ENCODE assay signal across 9 cellular contexts in the genomic region with DNA sequence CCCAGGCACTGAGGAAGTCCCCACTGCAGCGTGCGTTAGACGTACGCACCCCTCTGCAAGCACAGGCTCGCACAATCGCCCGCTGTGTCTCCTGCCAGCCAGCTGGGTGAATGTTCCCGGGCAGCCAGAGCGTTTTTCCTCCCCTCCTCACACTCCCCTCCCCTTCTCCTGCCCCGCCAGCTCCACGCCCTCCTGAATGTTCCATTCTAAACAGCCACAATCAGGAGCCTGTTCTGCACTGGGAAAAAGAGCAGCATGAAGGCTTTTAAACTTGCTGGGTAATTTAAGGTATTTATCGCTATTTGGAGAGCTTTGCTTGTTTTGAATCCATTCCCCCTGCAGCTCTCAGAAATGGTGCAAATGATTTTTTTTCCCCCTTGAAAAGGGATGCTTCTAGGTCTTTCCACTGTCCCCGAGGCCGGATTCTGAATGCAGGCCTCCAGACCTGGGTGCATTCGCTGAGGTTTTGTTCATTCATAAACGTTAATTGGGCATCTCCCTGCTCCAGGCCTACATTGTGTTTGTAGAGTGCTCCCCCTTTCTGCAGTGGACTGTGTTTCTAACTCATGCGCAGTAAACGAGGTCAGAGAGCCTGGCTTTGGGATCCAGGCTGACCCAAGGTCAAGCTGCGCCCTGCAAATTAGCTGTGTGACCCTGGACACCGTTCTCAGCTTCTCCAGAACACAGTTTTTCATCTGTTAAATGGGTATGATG.
A peak's percentile ranks its signal among the peaks of the same experiment; 100 is the strongest.
DNase-seq lines count a peak whose midpoint lies in the region; ATAC-seq, FAIRE-seq and TF ChIP-seq lines count a peak whose summit lies in the region.
"Had no signal": no experiment of that assay in that cellular context is flagged by ENCODE, and none has a peak within 500 bp of the region (broad histone marks: within the 10 kb centered on the region; RNA-seq: fewer than 3 reads in every experiment).

No MANE protein-coding gene starts in this region.

- H3K4me3 Mint-ChIP-seq in natural killer cell treated with Interleukin-12 subunit alpha and Interleukin-12 subunit beta and Interleukin-15 and Interleukin-18, amount 100 ng/mL, for 72 hours = peak overlapping the region; percentile 74
- H3K4me3 Mint-ChIP-seq in CD8-positive, alpha-beta T cell = no peak overlapping the region

- no peak overlapping the region for H3K9ac ChIP-seq in endothelial cell of umbilical vein (replicated peaks; ENCODE audit: extremely low read depth, insufficient read depth, low read length)

- no peak for TF ChIP-seq CTCF in endothelial cell of umbilical vein (IDR thresholded peaks at IDR 0.05; ENCODE audit: extremely low read depth in 1 of 2, insufficient read depth in 1 of 2, low read depth in 1 of 2, low read length in 2 of 2)
- TF ChIP-seq CTCF in CD8-positive, alpha-beta T cell (IDR thresholded peaks at IDR 0.05) = no peak

- POLR2A ChIA-PET in endothelial cell of umbilical vein (lab: Charles Lee) = interaction anchor here (0.5 to 0.6 kb wide), 2 partner anchors 187 to 347 kb away, joined by 4 to 5 read pairs; no protein-coding TSS in a partner anchor
- POLR2A ChIA-PET in CD8-positive, alpha-beta T cell (lab: Charles Lee) = interaction anchor here (0.6 kb wide), 1 partner anchor 248 kb away, joined by 3 read pairs; no protein-coding TSS in a partner anchor

- intact Hi-C loops in endothelial cell of umbilical vein (cut with micrococcal nuclease) = loop anchor here (1.0 kb wide), 1 partner anchor 213 kb away; the partner anchor contains the start of gene CHST11
- intact Hi-C loops in CD8-positive, alpha-beta T cell (cut with DNase I, micrococcal nuclease) = no loop called here

- H2AFZ ChIP-seq in endothelial cell of umbilical vein (ENCODE audit: low read depth, low read length) = no peak overlapping the region

- FAIRE-seq in endothelial cell of umbilical vein (lab: Jason Lieb, UNC) = no peak

- H3K4me1 Mint-ChIP-seq in natural killer cell treated with Interleukin-12 subunit alpha and Interleukin-12 subunit beta and Interleukin-15 and Interleukin-18, amount 100 ng/mL, for 72 hours (ENCODE audit: low read depth in 2 of 2) = peaks cover 66 to 68% of the 10 kb centered on the region in 2 donors
- H3K4me1 Mint-ChIP-seq in CD8-positive, alpha-beta T cell (ENCODE audit: low read depth) = peaks cover 51% of the 10 kb centered on the region

- ATAC-seq in natural killer cell treated with Interleukin-12 subunit alpha and Interleukin-12 subunit beta and Interleukin-15 and Interleukin-18, amount 100 ng/mL, for 72 hours = no peak
- no peak for ATAC-seq in CD8-positive, alpha-beta T cell
- ATAC-seq in GM21619 (IDR thresholded peaks at IDR 0.05; ENCODE audit: unreplicated experiment) (no peak), GM18868 (IDR thresholded peaks at IDR 0.05; ENCODE audit: unreplicated experiment) (no peak)

- peak overlapping the region; percentile 83 to 87 for H3K27ac Mint-ChIP-seq in natural killer cell treated with Interleukin-12 subunit alpha and Interleukin-12 subunit beta and Interleukin-15 and Interleukin-18, amount 100 ng/mL, for 72 hours
- no peak overlapping the region for H3K27ac Mint-ChIP-seq in CD8-positive, alpha-beta T cell

- H3K9me3 Mint-ChIP-seq in natural killer cell treated with Interleukin-12 subunit alpha and Interleukin-12 subunit beta and Interleukin-15 and Interleukin-18, amount 100 ng/mL, for 72 hours = no peaks in the 10 kb centered on the region
- no peaks in the 10 kb centered on the region for H3K9me3 Mint-ChIP-seq in CD8-positive, alpha-beta T cell

- no peaks in the 10 kb centered on the region for H3K9me3 ChIP-seq in endothelial cell of umbilical vein (replicated peaks; ENCODE audit: control insufficient read depth, insufficient read depth, low read length)
- no peaks in the 10 kb centered on the region for H3K9me3 ChIP-seq in CD8-positive, alpha-beta T cell (ENCODE audit: low read length)
- H3K9me3 ChIP-seq: HAP-1 had no signal

- BruUV-seq in endothelial cell of umbilical vein (replicated peaks; lab: Mats Ljungman, UMichigan) = no TSS peak

- peaks cover 17% of the 10 kb centered on the region for H3K36me3 Mint-ChIP-seq in natural killer cell treated with Interleukin-12 subunit alpha and Interleukin-12 subunit beta and Interleukin-15 and Interleukin-18, amount 100 ng/mL, for 72 hours
- H3K36me3 Mint-ChIP-seq in CD8-positive, alpha-beta T cell = peaks cover 5% of the 10 kb centered on the region

- H3K4me1 ChIP-seq in endothelial cell of umbilical vein (ENCODE audit: control insufficient read depth, extremely low read depth, insufficient read depth, low read length) = peaks cover 19% of the 10 kb centered on the region
- H3K4me1 ChIP-seq in CD8-positive, alpha-beta T cell (ENCODE audit: insufficient read depth, low read length) = peaks cover 31% of the 10 kb centered on the region

- no peak overlapping the region for H3K27ac ChIP-seq in endothelial cell of umbilical vein (ENCODE audit: insufficient read depth, low read depth, low read length)
- no peak overlapping the region for H3K27ac ChIP-seq in CD8-positive, alpha-beta T cell (ENCODE audit: low read depth, low read length)

- no peaks in the 10 kb centered on the region for H3K36me3 ChIP-seq in endothelial cell of umbilical vein (ENCODE audit: control insufficient read depth in 2 of 2, extremely low read depth in 1 of 2, insufficient read depth in 2 of 2, low read length in 2 of 2)
- no peaks in the 10 kb centered on the region for H3K36me3 ChIP-seq in CD8-positive, alpha-beta T cell (ENCODE audit: insufficient read depth, low read length)
- H3K36me3 ChIP-seq: HAP-1 had no signal

- no peaks in the 10 kb centered on the region for H3K27me3 Mint-ChIP-seq in natural killer cell treated with Interleukin-12 subunit alpha and Interleukin-12 subunit beta and Interleukin-15 and Interleukin-18, amount 100 ng/mL, for 72 hours
- no peaks in the 10 kb centered on the region for H3K27me3 Mint-ChIP-seq in CD8-positive, alpha-beta T cell (ENCODE audit: low read depth)

- no peak overlapping the region for H3K4me2 ChIP-seq in endothelial cell of umbilical vein (ENCODE audit: insufficient read depth, low read length)

- H3K9me1 ChIP-seq in endothelial cell of umbilical vein (replicated peaks; ENCODE audit: control insufficient read depth, extremely low read depth, insufficient read depth, low read length) = no peaks in the 10 kb centered on the region

- no peaks in the 10 kb centered on the region for H4K20me1 ChIP-seq in endothelial cell of umbilical vein (replicated peaks; ENCODE audit: control insufficient read depth, extremely low read depth, insufficient read depth, low read length)

- DNase-seq in DMS79 treated with DMSO at 0.1 percent for 48 hours (lab: John Stamatoyannopoulos, UW) (peak; percentile 60), NCI-H526 treated with DMSO at 0.1 percent for 48 hours (lab: John Stamatoyannopoulos, UW) (peak; percentile 39), endothelial cell of umbilical vein (ENCODE audit: low read depth, low spot score) (peak; percentile 32), HuH-7.5 (ENCODE audit: low spot score) (no peak)
- peak; percentile 49 for DNase-seq in natural killer cell treated with Interleukin-12 subunit alpha and Interleukin-12 subunit beta and Interleukin-15 and Interleukin-18, amount 100 ng/mL, for 72 hours (ENCODE audit: low spot score)
- no peak for DNase-seq in CD8-positive, alpha-beta T cell

- TF ChIP-seq POLR2A in endothelial cell of umbilical vein (IDR thresholded peaks at IDR 0.05; ENCODE audit: low read depth, low read length) = no peak

- peaks cover 3% of the 10 kb centered on the region for H3K79me2 ChIP-seq in endothelial cell of umbilical vein (ENCODE audit: control insufficient read depth, insufficient read depth, low read length)

- dilution Hi-C loops in endothelial cell of umbilical vein (cut with MboI; ENCODE audit: extremely low pct_ligation_motif_present, low sequenced_read_pairs) = no loop called here

- no peaks in the 10 kb centered on the region for H3K27me3 ChIP-seq in endothelial cell of umbilical vein (ENCODE audit: control insufficient read depth in 2 of 2, insufficient read depth in 2 of 2, low read length in 2 of 2)
- H3K27me3 ChIP-seq in CD8-positive, alpha-beta T cell (ENCODE audit: insufficient read depth, low read length) = no peaks in the 10 kb centered on the region

- H3K4me3 ChIP-seq in endothelial cell of umbilical vein (replicated peaks in 1 of 3; ENCODE audit: insufficient read depth in 1 of 3, low read depth in 1 of 3, low read length in 3 of 3) = no peak overlapping the region
- H3K4me3 ChIP-seq in CD8-positive, alpha-beta T cell (ENCODE audit: low read depth, low read length) = no peak overlapping the region
- H3K4me3 ChIP-seq: HAP-1 had no signal

- CTCF ChIA-PET in endothelial cell of umbilical vein (lab: Charles Lee) = interaction anchor here (1.2 to 1.7 kb wide), 3 partner anchors 68 to 288 kb away, joined by 3 to 8 read pairs (median 5); partner anchors contain the start of gene CHST11
- CTCF ChIA-PET in CD8-positive, alpha-beta T cell (lab: Charles Lee) = interaction anchor here (1.4 to 1.6 kb wide), 2 partner anchors 33 to 288 kb away, joined by 3 to 7 read pairs; no protein-coding TSS in a partner anchor

TF ChIP-seq in endothelial cell of umbilical vein, 7 proteins besides CTCF, POLR2A, EP300 and RAD21:
- TF ChIP-seq FOS (IDR thresholded peaks at IDR 0.05; ENCODE audit: borderline replicate concordance, insufficient read depth, low read length) (no peak), GATA2 (IDR thresholded peaks at IDR 0.05; ENCODE audit: insufficient read depth, insufficient read length, low read depth, low read length) (no peak)

Comparison
In these comparisons a context has a peak if more than half of its experiments do, and no peak if none do; other contexts are left out.
1. DNase-seq: peak in DMS79 treated with DMSO at 0.1 percent for 48 hours (single experiment), NCI-H526 treated with DMSO at 0.1 percent for 48 hours (single experiment), endothelial cell of umbilical vein (single experiment) and natural killer cell treated with Interleukin-12 subunit alpha and Interleukin-12 subunit beta and Interleukin-15 and Interleukin-18, amount 100 ng/mL, for 72 hours (single experiment); none in HuH-7.5 (single experiment) and CD8-positive, alpha-beta T cell (0 of 7).